16 cellular contexts compared by ENCODE assay signal in genomic region chr3:133799794-133800585, GRCh38. TPM values are rescaled to one million over a fixed set of nuclear protein-coding genes. Genes with fewer than 3 reads are reported as not detected.
DNase-seq lines count a peak whose midpoint lies in the region; ATAC-seq and TF ChIP-seq lines count a peak whose summit lies in the region.
"Had no signal": no experiment of that assay in that cellular context is flagged by ENCODE, and none has a peak within 500 bp of the region (broad histone marks: within the 10 kb centered on the region; RNA-seq: fewer than 3 reads in every experiment).

No MANE protein-coding gene starts in this region.

- no peak overlapping the region for H3K18ac ChIP-seq in IMR-90 (ENCODE audit: low read depth, low read length)

- peaks cover 2% of the 10 kb centered on the region for H3K9me3 Mint-ChIP-seq in activated naive CD8-positive, alpha-beta T cell treated with anti-CD3 and anti-CD28 coated beads for 36 hours

- H3K36me3 ChIP-seq in A673 (ENCODE audit: insufficient read depth, low read length, poor library complexity, severe bottlenecking) (no peaks in the 10 kb centered on the region), IMR-90 (ENCODE audit: control insufficient read depth, insufficient read depth, low read length) (no peaks in the 10 kb centered on the region), left lung (no peaks in the 10 kb centered on the region)
- H3K36me3 ChIP-seq: BLaER1 treated with 17β-estradiol and CSF1 and Interleukin-3, amounts not matched to agents 10 nM and 100 nM; ovary had no signal

- H3K4me1 ChIP-seq in A673 (ENCODE audit: insufficient read depth, low read length, poor library complexity, severe bottlenecking) (no peaks in the 10 kb centered on the region), IMR-90 (ENCODE audit: control insufficient read depth, insufficient read depth, low read length) (no peaks in the 10 kb centered on the region), left lung (no peaks in the 10 kb centered on the region)

- no peak for TF ChIP-seq RAD21 in IMR-90 (IDR thresholded peaks at IDR 0.05; ENCODE audit: low read length)

- peaks cover under 1% of the 10 kb centered on the region for H3K4me1 Mint-ChIP-seq in activated naive CD8-positive, alpha-beta T cell treated with anti-CD3 and anti-CD28 coated beads for 36 hours

- H3K4ac ChIP-seq in IMR-90 (ENCODE audit: low read depth, low read length): no peak overlapping the region

- H3K27ac ChIP-seq in A673 (ENCODE audit: low read depth, low read length, poor library complexity, severe bottlenecking): no peak overlapping the region
- no peak overlapping the region for H3K27ac ChIP-seq in IMR-90 (ENCODE audit: insufficient read depth, low read length)
- H3K27ac ChIP-seq in left lung: no peak overlapping the region
- H3K27ac ChIP-seq: BLaER1 treated with 17β-estradiol and CSF1 and Interleukin-3, amounts not matched to agents 10 nM and 100 nM; ovary had no signal

- H2BK120ac ChIP-seq in IMR-90 (ENCODE audit: low read depth, low read length): no peak overlapping the region

- H3K23ac ChIP-seq in IMR-90 (ENCODE audit: low read depth, low read length): no peak overlapping the region

- intact Hi-C loops in A673 (cut with micrococcal nuclease; ENCODE audit: unreplicated experiment) (no loop called here), IMR-90 (cut with micrococcal nuclease) (loop anchor here (10.0 kb wide), 2 partner anchors 225 to 345 kb away; partner anchors contain the start of gene CDV3), left lung (cut with DNase I) (no loop called here)

- H2BK20ac ChIP-seq in IMR-90 (ENCODE audit: low read depth, low read length): no peak overlapping the region

- no peak overlapping the region for H2AFZ ChIP-seq in IMR-90 (replicated peaks; ENCODE audit: low read length, poor library complexity)

- DNase-seq in A673 (ENCODE audit: low spot score) (peak; percentile 17), IMR-90 (peak; percentile 47), SK-MEL-5 (ENCODE audit: low read depth, low spot score) (peak; percentile 31), left lung (no peak), NCI-H1105 (lab: John Stamatoyannopoulos, UW) (no peak), NCI-H345 treated with DMSO at 0.1 percent for 48 hours (lab: John Stamatoyannopoulos, UW; ENCODE audit: unreplicated experiment) (no peak), occipital lobe (lab: John Stamatoyannopoulos, UW) (no peak)
- DNase-seq in activated naive CD8-positive, alpha-beta T cell treated with anti-CD3 and anti-CD28 coated beads for 36 hours: no peak
- DNase-seq: activated CD4-positive, CD25-positive, alpha-beta regulatory T cell; activated gamma-delta T cell; left cardiac atrium; NCI-H1417; ovary; stimulated activated CD4-positive, alpha-beta T cell treated with anti-CD3 and anti-CD28 coated beads, Interleukin-2, amount 100 ng/mL, for 48 hours had no signal

- H3K27me3 Mint-ChIP-seq in activated naive CD8-positive, alpha-beta T cell treated with anti-CD3 and anti-CD28 coated beads for 36 hours: peaks cover 14% of the 10 kb centered on the region

- dilution Hi-C loops in IMR-90 (cut with HindIII; ENCODE audit: low sequenced_read_pairs, unreplicated experiment): no loop called here

- no peaks in the 10 kb centered on the region for H3K36me3 Mint-ChIP-seq in activated naive CD8-positive, alpha-beta T cell treated with anti-CD3 and anti-CD28 coated beads for 36 hours

- no peak overlapping the region for H4K5ac ChIP-seq in IMR-90 (ENCODE audit: low read depth, low read length)

- no peak overlapping the region for H3K27ac Mint-ChIP-seq in activated naive CD8-positive, alpha-beta T cell treated with anti-CD3 and anti-CD28 coated beads for 36 hours

- POLR2A ChIA-PET in A673 (lab: Charles Lee; ENCODE audit: low non-redundant PET): no interaction called here
- POLR2A ChIA-PET in IMR-90 (lab: Charles Lee; ENCODE audit: unreplicated experiment): interaction anchor here (0.6 kb wide), 1 partner anchor 1501 kb away, joined by 3 read pairs; no protein-coding TSS in a partner anchor

- H3K27me3 ChIP-seq in A673 (replicated peaks; ENCODE audit: insufficient read depth, low read depth, low read length, poor library complexity) (peaks cover 16% of the 10 kb centered on the region), IMR-90 (ENCODE audit: control insufficient read depth, insufficient read depth, low read length) (peaks cover 2% of the 10 kb centered on the region; the same call in 1 of the 2 replicates), left lung (peaks cover 0 to 5% of the 10 kb centered on the region in 2 donors)
- H3K27me3 ChIP-seq: BLaER1 treated with 17β-estradiol and CSF1 and Interleukin-3, amounts not matched to agents 10 nM and 100 nM; ovary had no signal

- H3K79me1 ChIP-seq in IMR-90 (ENCODE audit: low read depth in 1 of 2, low read length in 2 of 2): no peaks in the 10 kb centered on the region

- no peak overlapping the region for H2AK5ac ChIP-seq in IMR-90 (ENCODE audit: low read depth, low read length)

- BruUV-seq in A673 (replicated peaks; lab: Mats Ljungman, UMichigan) (no TSS peak), IMR-90 (replicated peaks; lab: Mats Ljungman, UMichigan) (no TSS peak)

- H4K91ac ChIP-seq in IMR-90 (ENCODE audit: insufficient read depth, low read depth, low read length): no peak overlapping the region

- H3K4me3 Mint-ChIP-seq in activated naive CD8-positive, alpha-beta T cell treated with anti-CD3 and anti-CD28 coated beads for 36 hours: no peak overlapping the region

- CTCF ChIA-PET in A673 (lab: Charles Lee) (no interaction called here), IMR-90 (lab: Yijun Ruan, JAX) (no interaction called here)

- H2BK15ac ChIP-seq in IMR-90 (ENCODE audit: low read depth, low read length): no peak overlapping the region

- WGBS in IMR-90 (ENCODE audit: extremely low coverage in 2 of 2, insufficient read length in 1 of 2), 2 experiments: 80% methylated on average over 1 of the region's 7 CpGs; no CpG with 5 or more reads in 1 of the 2 experiments

- no peaks in the 10 kb centered on the region for H4K20me1 ChIP-seq in IMR-90 (ENCODE audit: insufficient read depth, low read length)
- H4K20me1 ChIP-seq: BLaER1 treated with 17β-estradiol and CSF1 and Interleukin-3, amounts not matched to agents 10 nM and 100 nM had no signal

- no peak overlapping the region for H3K56ac ChIP-seq in IMR-90 (ENCODE audit: extremely low read depth, insufficient read depth, low read length)

- no peak for TF ChIP-seq CTCF in A673 (conservative IDR thresholded peaks at IDR 0.05; ENCODE audit: low read depth, low read length)
- TF ChIP-seq CTCF in IMR-90 (conservative IDR thresholded peaks at IDR 0.05; ENCODE audit: low read depth, low read length): no peak
- TF ChIP-seq CTCF in left lung (IDR thresholded peaks at IDR 0.05): no peak

- H4K8ac ChIP-seq in IMR-90 (ENCODE audit: low read depth in 2 of 2, low read length in 2 of 2): no peak overlapping the region

- in situ Hi-C loops in IMR-90 (cut with MboI; ENCODE audit: low sequenced_read_pairs) (loop anchor here (25.0 kb wide), 2 partner anchors 338 to 687 kb away; partner anchors contain the start of genes ANAPC13 and CEP63), SK-MEL-5 (cut with HindIII; ENCODE audit: low pct_unique_long_range_greater_than_20kb, low sequenced_read_pairs) (no loop called here)

- no peak for TF ChIP-seq POLR2A in IMR-90 (IDR thresholded peaks at IDR 0.05; ENCODE audit: low read depth, low read length)

- no peaks in the 10 kb centered on the region for H3K9me3 ChIP-seq in A673 (ENCODE audit: low read depth, low read length, poor library complexity, severe bottlenecking)
- H3K9me3 ChIP-seq in IMR-90 (ENCODE audit: control insufficient read depth, insufficient read depth, low read length): no peaks in the 10 kb centered on the region
- H3K9me3 ChIP-seq in left lung: no peaks in the 10 kb centered on the region
- H3K9me3 ChIP-seq: ovary had no signal

- no peak overlapping the region for H3K4me3 ChIP-seq in A673 (ENCODE audit: low read depth, low read length, poor library complexity, severe bottlenecking)
- no peak overlapping the region for H3K4me3 ChIP-seq in IMR-90 (ENCODE audit: insufficient read depth, low read depth, low read length)
- no peak overlapping the region for H3K4me3 ChIP-seq in left lung
- H3K4me3 ChIP-seq: BLaER1 treated with 17β-estradiol and CSF1 and Interleukin-3, amounts not matched to agents 10 nM and 100 nM; ovary had no signal

- no peaks in the 10 kb centered on the region for H3K9me1 ChIP-seq in IMR-90 (ENCODE audit: insufficient read depth, low read length)

- H2AK9ac ChIP-seq in IMR-90 (replicated peaks; ENCODE audit: low read depth, low read length, poor library complexity): no peak overlapping the region

- no peak overlapping the region for H3K4me2 ChIP-seq in IMR-90 (ENCODE audit: low read depth, low read length)

- no peak overlapping the region for H3K9ac ChIP-seq in IMR-90 (ENCODE audit: low read depth, low read length)
- H3K9ac ChIP-seq: BLaER1 treated with 17β-estradiol and CSF1 and Interleukin-3, amounts not matched to agents 10 nM and 100 nM had no signal

- no peak overlapping the region for H3K14ac ChIP-seq in IMR-90 (replicated peaks; ENCODE audit: low read depth, low read length)

- ATAC-seq in IMR-90 (ENCODE audit: low read depth) (peak; percentile 61), left lung (peak; percentile 91)
- ATAC-seq: Panc1 had no signal

- H2BK5ac ChIP-seq in IMR-90 (ENCODE audit: low read depth, low read length, poor library complexity, severe bottlenecking): no peak overlapping the region

RNA-seq across cellular contexts. Expression of gene SRPRB, which starts 5.6 kb away (rescaled TPM):
- total RNA-seq in A673 (2021) (52.1 and 64.2 TPM in 2 replicates), IMR-90 (2012; rRNA removed) (98.9 and 131 TPM in 2 replicates), left lung (100 to 1,000 TPM in 1 of 2 donors, 10 to 100 TPM in 1; 68.7 to 117 TPM), occipital lobe (32.8 TPM)
- polyA plus RNA-seq in IMR-90 (2012; rRNA removed): 28.8 and 36.5 TPM in 2 replicates
- 12.2 and 12.8 TPM in 2 replicates for polyA plus RNA-seq in IMR-90 (2012; cell fraction: cytosol; rRNA removed)
- 4.6 and 15.2 TPM in 2 replicates for polyA plus RNA-seq in IMR-90 (2012; cell fraction: nucleus; rRNA removed; ENCODE audit: low replicate concordance)
- total RNA-seq in SK-MEL-5 (2014; rRNA removed; shearing (Covaris generic)): 93.5 and 95.4 TPM in 2 replicates
- 41.5 and 60.6 TPM in 2 replicates for polyA plus RNA-seq in SK-MEL-5 (2015; cell fraction: cytosol; rRNA removed)
- 22.4 and 27.0 TPM in 2 replicates for polyA plus RNA-seq in SK-MEL-5 (2015; cell fraction: nucleus; rRNA removed)
- 10 to 100 TPM; 91.3 to 94.0 TPM for total RNA-seq in activated naive CD8-positive, alpha-beta T cell treated with anti-CD3 and anti-CD28 coated beads for 36 hours

RNA-seq across cellular contexts. Expression of gene TF, which starts 53.8 kb away (rescaled TPM):
- total RNA-seq in A673 (2021) (0.11 and 0.13 TPM in 2 replicates), IMR-90 (2012; rRNA removed) (not detected in 2 replicates), left lung (1 to 10 TPM; 2.1 to 3.5 TPM), occipital lobe (2.5 TPM)
- 0.01 and 0.07 TPM in 2 replicates for polyA plus RNA-seq in IMR-90 (2012; rRNA removed)
- 0.07 TPM in 1 of 2 replicates, not detected in the other for polyA plus RNA-seq in IMR-90 (2012; cell fraction: cytosol; rRNA removed)
- 0.63 and 1.6 TPM in 2 replicates for polyA plus RNA-seq in IMR-90 (2012; cell fraction: nucleus; rRNA removed; ENCODE audit: low replicate concordance)
- 0.34 and 0.59 TPM in 2 replicates for total RNA-seq in SK-MEL-5 (2014; rRNA removed; shearing (Covaris generic))
- polyA plus RNA-seq in SK-MEL-5 (2015; cell fraction: cytosol; rRNA removed): 0.01 and 1.6 TPM in 2 replicates
- polyA plus RNA-seq in SK-MEL-5 (2015; cell fraction: nucleus; rRNA removed): 0.01 TPM in 1 of 2 replicates, not detected in the other
- under 1 TPM; 0.02 to 0.08 TPM for total RNA-seq in activated naive CD8-positive, alpha-beta T cell treated with anti-CD3 and anti-CD28 coated beads for 36 hours

Comparison
In these comparisons a context has a peak if more than half of its experiments do, and no peak if none do; other contexts are left out.
1. DNase-seq: peak in A673 (single experiment), IMR-90 (single experiment) and SK-MEL-5 (single experiment); none in left lung (0 of 2), activated naive CD8-positive, alpha-beta T cell treated with anti-CD3 and anti-CD28 coated beads for 36 hours (single experiment), NCI-H1105 (single experiment), NCI-H345 treated with DMSO at 0.1 percent for 48 hours (single experiment) and occipital lobe (single experiment).